In the genomic region with DNA sequence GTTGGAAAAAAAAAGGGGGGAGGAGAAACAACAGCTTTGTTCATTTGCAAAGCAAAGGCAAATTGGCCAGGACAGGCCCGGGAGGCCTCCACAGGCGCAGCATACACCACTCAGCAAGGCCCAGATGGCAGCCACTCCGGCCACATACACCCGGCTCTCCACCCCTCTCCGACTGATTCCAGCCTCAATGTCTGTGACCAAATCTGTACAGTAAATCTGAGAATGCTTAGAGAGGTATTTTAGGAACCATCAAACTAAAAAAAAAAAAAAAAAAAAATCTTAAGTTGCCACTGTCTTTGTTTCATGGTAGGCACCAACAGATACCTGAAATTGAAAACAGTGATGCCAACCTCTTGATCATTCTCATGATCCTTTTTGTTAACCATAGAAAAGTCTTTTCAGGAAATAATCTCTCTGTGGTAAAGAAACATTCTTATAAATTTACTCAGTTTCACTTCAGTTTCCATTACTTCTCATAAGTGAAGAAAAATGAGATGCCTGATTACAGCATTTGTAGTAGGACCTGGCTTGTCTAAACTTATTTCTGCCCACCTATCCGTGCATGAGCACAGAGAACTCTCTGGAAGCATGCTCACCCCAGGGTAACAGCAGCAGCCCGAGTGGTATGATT, we compare ENCODE assay signal across 8 cellular contexts. TPM values are rescaled to one million over a fixed set of nuclear protein-coding genes. Genes with fewer than 3 reads are reported as not detected.
DNase-seq lines count a peak whose midpoint lies in the region; ATAC-seq and TF ChIP-seq lines count a peak whose summit lies in the region.

No MANE protein-coding gene starts in this region.

- TF ChIP-seq CTCF in endodermal cell (conservative IDR thresholded peaks at IDR 0.05) (no peak), hepatocyte (IDR thresholded peaks at IDR 0.05; ENCODE audit: poor library complexity) (no peak)

- H3K27ac ChIP-seq in CD8-positive, alpha-beta memory T cell (ENCODE audit: low read depth, low read length): no peak overlapping the region
- H3K27ac ChIP-seq in endodermal cell (ENCODE audit: low read depth, low read length) (peak overlapping the region; percentile 34), hepatocyte (no peak overlapping the region)

- peak overlapping the region in 7 of 8 donors; percentile 20 to 95 (median 57) for H3K27ac Mint-ChIP-seq in CD8-positive, alpha-beta memory T cell
- no peak overlapping the region for H3K27ac Mint-ChIP-seq in endodermal cell

- peak in 1 of 5 donors; percentile 26 for DNase-seq in CD8-positive, alpha-beta memory T cell
- peak; percentile 53 for DNase-seq in endodermal cell
- DNase-seq in SW 1271 (lab: John Stamatoyannopoulos, UW): no peak
- no peak for DNase-seq in T1000 (lab: John Stamatoyannopoulos, UW)
- no peak for DNase-seq in hepatocyte (ENCODE audit: low spot score)
- DNase-seq in medulla oblongata (ENCODE audit: extremely low spot score): no peak

- H2AFZ ChIP-seq in hepatocyte: no peak overlapping the region

- no peaks in the 10 kb centered on the region for H3K27me3 Mint-ChIP-seq in CD8-positive, alpha-beta memory T cell
- peaks cover 100% of the 10 kb centered on the region for H3K27me3 Mint-ChIP-seq in endodermal cell (ENCODE audit: insufficient read depth)

- peaks cover 81% of the 10 kb centered on the region for H3K4me1 ChIP-seq in CD8-positive, alpha-beta memory T cell (ENCODE audit: insufficient read depth, low read length)
- peaks cover 11% of the 10 kb centered on the region for H3K4me1 ChIP-seq in endodermal cell (ENCODE audit: control insufficient read depth, insufficient read depth, low read length)
- peaks cover 40% of the 10 kb centered on the region for H3K4me1 ChIP-seq in hepatocyte (ENCODE audit: insufficient read depth)

- no peaks in the 10 kb centered on the region for H3K9me3 ChIP-seq in CD8-positive, alpha-beta memory T cell (ENCODE audit: low read length)
- no peaks in the 10 kb centered on the region for H3K9me3 ChIP-seq in endodermal cell (ENCODE audit: control insufficient read depth, low read length)
- H3K9me3 ChIP-seq in hepatocyte (ENCODE audit: low read depth): no peaks in the 10 kb centered on the region

- H3K27me3 ChIP-seq in CD8-positive, alpha-beta memory T cell (ENCODE audit: insufficient read depth, low read length, poor library complexity, severe bottlenecking): no peaks in the 10 kb centered on the region
- H3K27me3 ChIP-seq in endodermal cell (ENCODE audit: control insufficient read depth, insufficient read depth, low read length, poor library complexity, severe bottlenecking) (peaks cover 66% of the 10 kb centered on the region), hepatocyte (no peaks in the 10 kb centered on the region)

- H3K36me3 ChIP-seq in CD8-positive, alpha-beta memory T cell (ENCODE audit: insufficient read depth, low read length): peaks cover 2% of the 10 kb centered on the region
- peaks cover 9% of the 10 kb centered on the region for H3K36me3 ChIP-seq in endodermal cell (ENCODE audit: control insufficient read depth, insufficient read depth, low read length)
- no peaks in the 10 kb centered on the region for H3K36me3 ChIP-seq in hepatocyte (replicated peaks; ENCODE audit: insufficient read depth, low read depth)

- H3K4me3 ChIP-seq in CD8-positive, alpha-beta memory T cell (ENCODE audit: low read length): no peak overlapping the region
- no peak overlapping the region for H3K4me3 ChIP-seq in endodermal cell (ENCODE audit: low read length)
- H3K4me3 ChIP-seq in hepatocyte: no peak overlapping the region

- WGBS in endodermal cell (ENCODE audit: insufficient coverage in 1 of 2, insufficient read length in 1 of 2), 2 experiments: 67% methylated on average over 7 of the region's 7 CpGs; no CpG with 5 or more reads in 1 of the 2 experiments
- WGBS in hepatocyte (ENCODE audit: low lambda C conversion rate, missing lambda C conversion rate): 71% methylated on average over 7 of the region's 7 CpGs

- H3K4me2 ChIP-seq in hepatocyte: no peak overlapping the region

- H3K4me3 Mint-ChIP-seq in CD8-positive, alpha-beta memory T cell: peak overlapping the region in 2 of 7 donors; percentile 17 to 28
- no peak overlapping the region for H3K4me3 Mint-ChIP-seq in endodermal cell

- no peaks in the 10 kb centered on the region for H3K9me2 ChIP-seq in hepatocyte (replicated peaks; ENCODE audit: insufficient read depth)

- POLR2A ChIA-PET in CD8-positive, alpha-beta memory T cell (lab: Charles Lee): no interaction called here

- no peak overlapping the region for H3K9ac ChIP-seq in endodermal cell (ENCODE audit: extremely low read depth, low read length, poor library complexity, severe bottlenecking)

- peaks cover 56% of the 10 kb centered on the region for H4K20me1 ChIP-seq in hepatocyte (ENCODE audit: insufficient read depth, poor library complexity, severe bottlenecking)

- CTCF ChIA-PET in CD8-positive, alpha-beta memory T cell (lab: Charles Lee): interaction anchor here (1.6 to 7.4 kb wide), 2 partner anchors 8 to 20 kb away, joined by 4 to 43 read pairs; partner anchors contain the start of gene VPS37B

- H3K36me3 Mint-ChIP-seq in CD8-positive, alpha-beta memory T cell: peaks cover 0 to 41% (median 5%) of the 10 kb centered on the region in 3 donors
- H3K36me3 Mint-ChIP-seq in endodermal cell (ENCODE audit: low read depth): peaks cover 15% of the 10 kb centered on the region

- peaks cover 93 to 97% (median 96%) of the 10 kb centered on the region in 3 donors for H3K4me1 Mint-ChIP-seq in CD8-positive, alpha-beta memory T cell
- H3K4me1 Mint-ChIP-seq in endodermal cell: peaks cover 35% of the 10 kb centered on the region

- H3K79me2 ChIP-seq in hepatocyte: peaks cover 95% of the 10 kb centered on the region

- H3K9me3 Mint-ChIP-seq in CD8-positive, alpha-beta memory T cell: no peaks in the 10 kb centered on the region
- H3K9me3 Mint-ChIP-seq in endodermal cell: no peaks in the 10 kb centered on the region

- ATAC-seq in GM19395 (IDR thresholded peaks at IDR 0.05; ENCODE audit: unreplicated experiment): peak; percentile 57
- ATAC-seq in HG03432 (IDR thresholded peaks at IDR 0.05; ENCODE audit: unreplicated experiment): peak; percentile 70

RNA-seq across cellular contexts. Expression of gene VPS37B, which starts 20.2 kb away (rescaled TPM):
- 10 to 100 TPM; 19.3 to 19.9 TPM for total RNA-seq in CD8-positive, alpha-beta memory T cell
- 30.6 TPM for polyA plus RNA-seq in CD8-positive, alpha-beta memory T cell
- total RNA-seq in endodermal cell (10 to 100 TPM; 22.7 to 24.1 TPM), hepatocyte (23.5 and 24.7 TPM in 2 replicates)
- polyA plus RNA-seq in endodermal cell (2013, experiment 1 of 2): 28.1 TPM
- polyA plus RNA-seq in endodermal cell (2013, experiment 2 of 2): 28.9 TPM
- 29.0 and 35.3 TPM in 2 replicates for polyA plus RNA-seq in hepatocyte

RNA-seq across cellular contexts. Expression of gene HIP1R, which starts 40.4 kb away (rescaled TPM):
- total RNA-seq in CD8-positive, alpha-beta memory T cell: 10 to 100 TPM; 23.8 to 27.2 TPM
- 12.5 TPM for polyA plus RNA-seq in CD8-positive, alpha-beta memory T cell
- total RNA-seq in endodermal cell (10 to 100 TPM; 24.5 to 24.9 TPM), hepatocyte (36.0 and 44.3 TPM in 2 replicates)
- polyA plus RNA-seq in endodermal cell (2013, experiment 1 of 2): 22.0 TPM
- 21.2 TPM for polyA plus RNA-seq in endodermal cell (2013, experiment 2 of 2)
- polyA plus RNA-seq in hepatocyte: 31.8 and 33.1 TPM in 2 replicates
